In the genomic region with DNA sequence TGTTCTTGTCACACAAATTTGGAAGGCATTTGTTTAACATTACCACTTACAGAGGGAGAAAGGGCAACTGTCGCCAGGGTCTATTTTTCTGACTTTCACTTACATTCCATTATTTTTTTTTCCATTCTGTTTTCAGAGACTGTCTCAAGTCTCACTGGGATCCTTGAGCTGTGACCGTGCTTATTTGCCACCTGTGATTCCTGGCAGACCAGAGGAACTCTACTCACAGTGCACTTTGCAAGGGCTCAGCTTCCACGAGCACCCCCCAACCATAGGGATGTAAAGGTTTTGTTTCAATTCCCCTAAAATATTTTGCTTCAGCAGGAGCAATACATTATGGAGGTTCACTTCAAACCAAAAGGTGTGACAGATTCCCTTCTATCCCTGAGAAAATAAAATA, we compare ENCODE assay signal across 27 cellular contexts.
"Had no signal": no experiment of that assay in that cellular context is flagged by ENCODE, and none has a peak within 500 bp of the region (broad histone marks: within the 10 kb centered on the region; RNA-seq: fewer than 3 reads in every experiment).

No MANE protein-coding gene starts in this region.

- H3K27me3 Mint-ChIP-seq: naive thymus-derived CD4-positive, alpha-beta T cell; stimulated activated naive B cell treated with anti-CD40 and anti-IgM and Interleukin-4, amounts not matched to agents 10 μg/mL and 1 μg/mL and 100 μg/mL, for 72 hours; stimulated activated naive CD8-positive, alpha-beta T cell treated with anti-CD3 and anti-CD28 coated beads, Interleukin-15, Interleukin-2, amounts not matched to agents 100 ng/mL and 50 ng/mL, for 24 hours had no signal

- H3K4me3 ChIP-seq: neural progenitor cell, ovary, psoas muscle, right lobe of liver, sigmoid colon, stomach, testis, tibial nerve, upper lobe of left lung, vagina had no signal

- H3K4me1 Mint-ChIP-seq: naive thymus-derived CD4-positive, alpha-beta T cell; natural killer cell; stimulated activated effector memory CD8-positive, alpha-beta T cell treated with anti-CD3 and anti-CD28 coated beads, Interleukin-12 subunit alpha, Interleukin-12 subunit beta, amount 100 ng/mL, for 72 hours; stimulated activated naive B cell treated with anti-CD40 and anti-IgM and Interleukin-4, amounts not matched to agents 10 μg/mL and 1 μg/mL and 100 μg/mL, for 72 hours had no signal

- H3K27ac Mint-ChIP-seq: naive thymus-derived CD4-positive, alpha-beta T cell; natural killer cell; neural progenitor cell; progenitor cell of endocrine pancreas; stimulated activated effector memory CD8-positive, alpha-beta T cell treated with anti-CD3 and anti-CD28 coated beads, Interleukin-12 subunit alpha, Interleukin-12 subunit beta, amount 100 ng/mL, for 72 hours; stimulated activated naive B cell treated with anti-CD40 and anti-IgM and Interleukin-4, amounts not matched to agents 10 μg/mL and 1 μg/mL and 100 μg/mL, for 72 hours; stimulated activated naive CD8-positive, alpha-beta T cell treated with anti-CD3 and anti-CD28 coated beads, Interleukin-15, Interleukin-2, amounts not matched to agents 100 ng/mL and 50 ng/mL, for 24 hours had no signal

- H3K4me1 ChIP-seq: parathyroid adenoma, psoas muscle, right lobe of liver, sigmoid colon, stomach, testis, tibial nerve, upper lobe of left lung, vagina had no signal

- H3K27ac ChIP-seq: neural progenitor cell, ovary, parathyroid adenoma, psoas muscle, right lobe of liver, sigmoid colon, stomach, testis, tibial nerve, upper lobe of left lung, vagina had no signal

- DNase-seq: naive thymus-derived CD4-positive, alpha-beta T cell; natural killer cell; occipital lobe; ovary; posterior cingulate gyrus; psoas muscle; right cardiac atrium; right lobe of liver; sigmoid colon; small intestine; stimulated activated CD4-positive, alpha-beta T cell treated with anti-CD3 and anti-CD28 coated beads, Interleukin-15, amount 100 ng/mL, for 24 hours; stimulated activated CD4-positive, alpha-beta T cell treated with anti-CD3 and anti-CD28 coated beads, Interleukin-2, amount 100 ng/mL, for 24 hours; stimulated activated CD4-positive, alpha-beta T cell treated with anti-CD3 and anti-CD28 coated beads, Interleukin-2, amount 100 ng/mL, for 48 hours; stimulated activated CD4-positive, alpha-beta T cell treated with anti-CD3 and anti-CD28 coated beads, Interleukin-4, amount 100 ng/mL, for 24 hours; stimulated activated naive B cell treated with anti-CD40 and anti-IgM and Interleukin-4, amounts not matched to agents 10 μg/mL and 1 μg/mL and 100 μg/mL, for 72 hours; stimulated activated naive CD4-positive, alpha-beta T cell treated with Interleukin-2 at 50 U/mL for 16 hours; stomach; testis; trophoblast cell; upper lobe of left lung had no signal

- H3K27me3 ChIP-seq: neural progenitor cell, ovary, right lobe of liver, sigmoid colon, stomach, testis, tibial nerve, upper lobe of left lung, vagina had no signal

- H3K4me3 Mint-ChIP-seq: naive thymus-derived CD4-positive, alpha-beta T cell; natural killer cell; neural progenitor cell; stimulated activated effector memory CD8-positive, alpha-beta T cell treated with anti-CD3 and anti-CD28 coated beads, Interleukin-12 subunit alpha, Interleukin-12 subunit beta, amount 100 ng/mL, for 72 hours; stimulated activated naive B cell treated with anti-CD40 and anti-IgM and Interleukin-4, amounts not matched to agents 10 μg/mL and 1 μg/mL and 100 μg/mL, for 72 hours; stimulated activated naive CD8-positive, alpha-beta T cell treated with anti-CD3 and anti-CD28 coated beads, Interleukin-15, Interleukin-2, amounts not matched to agents 100 ng/mL and 50 ng/mL, for 24 hours had no signal

- H3K36me3 ChIP-seq: neural progenitor cell, ovary, right lobe of liver, sigmoid colon, stomach, tibial nerve, upper lobe of left lung, vagina had no signal

- H3K36me3 Mint-ChIP-seq: naive thymus-derived CD4-positive, alpha-beta T cell; natural killer cell; stimulated activated effector memory CD8-positive, alpha-beta T cell treated with anti-CD3 and anti-CD28 coated beads, Interleukin-12 subunit alpha, Interleukin-12 subunit beta, amount 100 ng/mL, for 72 hours; stimulated activated naive B cell treated with anti-CD40 and anti-IgM and Interleukin-4, amounts not matched to agents 10 μg/mL and 1 μg/mL and 100 μg/mL, for 72 hours had no signal

- H3K9me3 ChIP-seq: ovary, psoas muscle, right lobe of liver, sigmoid colon, testis, tibial nerve, upper lobe of left lung, vagina had no signal
